Comparison of ENCODE assay signal across 8 cellular contexts in the genomic region with DNA sequence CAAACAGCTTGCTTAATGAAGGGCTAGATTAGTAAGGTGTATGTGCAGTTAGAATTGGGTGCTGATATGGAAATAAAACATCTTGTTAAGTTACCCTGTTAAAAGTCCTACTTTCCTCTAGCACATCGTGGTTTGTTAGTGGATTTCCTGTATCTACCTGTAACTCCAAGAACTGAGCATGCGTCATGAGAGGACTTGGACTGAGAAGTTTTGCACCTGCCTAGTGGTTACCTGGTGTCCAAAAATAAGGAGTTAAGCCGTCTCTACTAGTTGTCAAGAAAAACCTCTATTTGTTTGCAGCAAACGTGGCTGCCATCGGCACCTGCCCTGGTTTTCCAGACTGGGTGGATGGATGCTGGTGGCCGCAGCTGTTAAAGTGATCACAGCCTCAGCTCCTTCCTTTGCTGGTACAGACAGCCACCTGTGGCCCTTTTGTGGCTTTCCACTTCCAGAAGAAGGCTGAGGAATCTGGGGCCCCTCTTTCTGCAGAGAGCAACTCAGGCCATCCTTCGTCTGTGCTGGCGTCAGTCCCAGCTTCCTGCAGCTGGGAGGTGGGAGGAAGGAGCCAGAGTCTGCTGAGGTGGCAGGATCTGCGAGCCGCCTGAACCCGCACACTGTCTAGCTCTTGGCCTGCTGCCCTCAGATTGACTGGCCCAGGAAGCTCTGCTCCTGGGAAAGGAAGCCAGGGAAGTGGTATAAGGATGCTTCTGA. TPM values are rescaled to one million over a fixed set of nuclear protein-coding genes. Genes with fewer than 3 reads are reported as not detected.
A peak's percentile ranks its signal among the peaks of the same experiment; 100 is the strongest.
DNase-seq lines count a peak whose midpoint lies in the region; ATAC-seq and TF ChIP-seq lines count a peak whose summit lies in the region.

No MANE protein-coding gene starts in this region.

- H3K9me3 ChIP-seq in fibroblast of lung (ENCODE audit: control insufficient read depth, insufficient read depth, low read depth, low read length): no peaks in the 10 kb centered on the region

- H4K20me1 ChIP-seq in fibroblast of lung (ENCODE audit: control insufficient read depth, extremely low read depth, insufficient read depth, low read length): no peaks in the 10 kb centered on the region

- no peak overlapping the region for H3K4me3 ChIP-seq in fibroblast of lung (replicated peaks in 1 of 4; ENCODE audit: control extremely low read depth in 1 of 4, insufficient read depth in 1 of 4, low read depth in 3 of 4, low read length in 4 of 4)

- TF ChIP-seq CTCF in fibroblast of lung (conservative IDR thresholded peaks at IDR 0.05 in 1 of 2, IDR thresholded peaks at IDR 0.05 in 1 of 2; ENCODE audit: low read depth in 1 of 2, low read length in 2 of 2): no peak
- no peak for TF ChIP-seq CTCF in GM13976 (IDR thresholded peaks at IDR 0.05; ENCODE audit: borderline replicate concordance, control extremely low read depth, extremely low read depth, insufficient read depth, missing control alignments)

- H3K27me3 ChIP-seq in fibroblast of lung (ENCODE audit: control insufficient read depth, insufficient read depth, low read length): no peaks in the 10 kb centered on the region

- H3K27ac ChIP-seq in fibroblast of lung (ENCODE audit: insufficient read depth, low read length): no peak overlapping the region

- H2AFZ ChIP-seq in fibroblast of lung (ENCODE audit: low read length): no peak overlapping the region

- in situ Hi-C loops in GM13976 (cut with MboI; ENCODE audit: low sequenced_read_pairs, unreplicated experiment): no loop called here

- DNase-seq in GF-D8 (lab: John Stamatoyannopoulos, UW) (peak; percentile 65), NCI-H2227 (lab: John Stamatoyannopoulos, UW; ENCODE audit: unreplicated experiment) (peak; percentile 71), fibroblast of lung (ENCODE audit: low read depth in 2 of 2) (peak; percentile 76 to 90), posterior cingulate gyrus (peak; percentile 23 to 96 (median 70)), GM13976 (ENCODE audit: low spot score) (no peak), DMS53 treated with DMSO at 0.1 percent for 48 hours (lab: John Stamatoyannopoulos, UW; ENCODE audit: unreplicated experiment) (no peak)
- no peak for DNase-seq in activated CD4-positive, CD25-positive, alpha-beta regulatory T cell (lab: John Stamatoyannopoulos, UW)

- no peak overlapping the region for H3K9ac ChIP-seq in fibroblast of lung (ENCODE audit: insufficient read depth, low read length)

- peak overlapping the region; percentile 4 for H3K4me2 ChIP-seq in fibroblast of lung (ENCODE audit: extremely low read depth, insufficient read depth, low read length)

- H3K79me2 ChIP-seq in fibroblast of lung (ENCODE audit: control insufficient read depth, insufficient read depth, low read length): no peaks in the 10 kb centered on the region

- intact Hi-C loops in posterior cingulate gyrus (cut with DNase I): loop anchor here (10.0 kb wide), 1 partner anchor 53 kb away; no protein-coding TSS in a partner anchor

- H3K4me1 ChIP-seq in fibroblast of lung (ENCODE audit: control insufficient read depth, extremely low read depth, insufficient read depth, low read length): no peaks in the 10 kb centered on the region

- ATAC-seq in GM18520 (IDR thresholded peaks at IDR 0.05; ENCODE audit: unreplicated experiment): no peak

- H3K36me3 ChIP-seq in fibroblast of lung (ENCODE audit: control insufficient read depth, insufficient read depth, low read length): no peaks in the 10 kb centered on the region

RNA-seq across cellular contexts. Expression of a gene that starts 56.8 kb away (rescaled TPM):
- 11.4 and 15.7 TPM in 2 replicates for total RNA-seq in fibroblast of lung
- polyA plus RNA-seq in fibroblast of lung: 5.1 and 9.8 TPM in 2 replicates
- 4.8 and 10.6 TPM in 2 replicates for polyA plus RNA-seq in fibroblast of lung (2012)
- polyA minus RNA-seq in fibroblast of lung (ENCODE audit: low replicate concordance): 5.5 and 12.9 TPM in 2 replicates

Comparison
In these comparisons a context has a peak if more than half of its experiments do, and no peak if none do; other contexts are left out.
1. DNase-seq: peak in GF-D8 (single experiment), NCI-H2227 (single experiment), fibroblast of lung (2 of 2) and posterior cingulate gyrus (10 of 10); none in GM13976 (single experiment), activated CD4-positive, CD25-positive, alpha-beta regulatory T cell (0 of 4) and DMS53 treated with DMSO at 0.1 percent for 48 hours (single experiment).